ENCODE assay signal across 11 cellular contexts in the genomic region with DNA sequence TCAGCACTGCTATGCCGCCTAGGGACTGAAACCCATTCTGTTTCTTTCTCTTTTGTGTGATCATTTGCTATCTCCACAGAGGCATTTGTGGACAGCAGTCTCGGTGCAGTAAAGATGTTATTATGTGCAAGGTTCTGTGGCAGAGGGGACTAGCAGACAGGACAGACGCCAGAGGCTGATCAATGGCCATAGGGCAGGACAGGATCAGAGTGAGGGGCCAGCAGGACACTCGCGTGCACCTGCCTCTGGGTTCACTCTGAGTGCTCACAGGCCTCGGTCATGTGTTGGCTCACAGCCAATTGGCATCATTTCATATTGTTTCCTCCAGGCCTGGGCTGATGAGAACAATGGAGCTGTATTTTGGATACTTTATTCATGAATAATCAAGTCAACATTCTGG.
DNase-seq lines count a peak whose midpoint lies in the region; ATAC-seq and TF ChIP-seq lines count a peak whose summit lies in the region.
"Had no signal": no experiment of that assay in that cellular context is flagged by ENCODE, and none has a peak within 500 bp of the region (broad histone marks: within the 10 kb centered on the region; RNA-seq: fewer than 3 reads in every experiment).

No MANE protein-coding gene starts in this region.

- no peaks in the 10 kb centered on the region for H3K27me3 Mint-ChIP-seq in WTC11 (ENCODE audit: low read depth)
- peaks cover 2% of the 10 kb centered on the region for H3K27me3 Mint-ChIP-seq in activated naive CD4-positive, alpha-beta T cell treated with anti-CD3 and anti-CD28 coated beads for 36 hours (ENCODE audit: low read depth)

- no peak overlapping the region for H3K4me2 ChIP-seq in mesendoderm (ENCODE audit: low read length)

- POLR2A ChIA-PET in WTC11 (lab: Charles Lee) = no interaction called here

- intact Hi-C loops in activated naive CD4-positive, alpha-beta T cell treated with anti-CD3 and anti-CD28 coated beads for 36 hours (cut with micrococcal nuclease) = no loop called here
- intact Hi-C loops in testis (cut with DNase I; ENCODE audit: low total_unique reads) = no loop called here

- H3K4me3 ChIP-seq in mesendoderm (ENCODE audit: low read length) (no peak overlapping the region), testis (no peak overlapping the region)

- H3K27ac ChIP-seq in mesendoderm (ENCODE audit: low read depth, low read length) (no peak overlapping the region), testis (no peak overlapping the region)

- H3K4ac ChIP-seq in mesendoderm (ENCODE audit: low read depth, low read length) = no peak overlapping the region

- no peaks in the 10 kb centered on the region for H3K79me2 ChIP-seq in mesendoderm (ENCODE audit: control insufficient read depth, insufficient read depth, low read length)

- H3K9ac ChIP-seq in mesendoderm (ENCODE audit: low read length) = no peak overlapping the region

- no peak overlapping the region for H2AK5ac ChIP-seq in mesendoderm (ENCODE audit: low read length)

- H3K36me3 Mint-ChIP-seq in WTC11 = no peaks in the 10 kb centered on the region
- no peaks in the 10 kb centered on the region for H3K36me3 Mint-ChIP-seq in activated naive CD4-positive, alpha-beta T cell treated with anti-CD3 and anti-CD28 coated beads for 36 hours (ENCODE audit: low read depth)

- no peak overlapping the region for H3K23ac ChIP-seq in mesendoderm (ENCODE audit: low read length)

- no peak overlapping the region for H4K8ac ChIP-seq in mesendoderm (ENCODE audit: low read depth, low read length)

- no peaks in the 10 kb centered on the region for H3K36me3 ChIP-seq in mesendoderm (ENCODE audit: control insufficient read depth, insufficient read depth, low read length)
- H3K36me3 ChIP-seq in testis (ENCODE audit: low read depth, missing control alignments) = no peaks in the 10 kb centered on the region

- peak; percentile 75 for ATAC-seq in WTC11

- peaks cover 12% of the 10 kb centered on the region for H3K4me1 Mint-ChIP-seq in WTC11
- no peaks in the 10 kb centered on the region for H3K4me1 Mint-ChIP-seq in activated naive CD4-positive, alpha-beta T cell treated with anti-CD3 and anti-CD28 coated beads for 36 hours (ENCODE audit: low read depth)
- H3K4me1 Mint-ChIP-seq: B cell had no signal

- TF ChIP-seq POLR2A in testis (IDR thresholded peaks at IDR 0.05) = no peak

- peaks cover 15% of the 10 kb centered on the region for H3K9me3 Mint-ChIP-seq in WTC11
- H3K9me3 Mint-ChIP-seq in activated naive CD4-positive, alpha-beta T cell treated with anti-CD3 and anti-CD28 coated beads for 36 hours = no peaks in the 10 kb centered on the region

- CTCF ChIA-PET in WTC11 (lab: Charles Lee) = no interaction called here
- CTCF ChIA-PET in activated naive CD4-positive, alpha-beta T cell treated with anti-CD3 and anti-CD28 coated beads for 36 hours (lab: Charles Lee) = no interaction called here

- H3K27ac Mint-ChIP-seq in WTC11 = peak overlapping the region; percentile 21
- no peak overlapping the region for H3K27ac Mint-ChIP-seq in activated naive CD4-positive, alpha-beta T cell treated with anti-CD3 and anti-CD28 coated beads for 36 hours
- H3K27ac Mint-ChIP-seq: B cell had no signal

- no peaks in the 10 kb centered on the region for H3K4me1 ChIP-seq in mesendoderm (ENCODE audit: control insufficient read depth, low read depth, low read length)
- no peaks in the 10 kb centered on the region for H3K4me1 ChIP-seq in testis

- no peak for TF ChIP-seq CTCF in WTC11 (IDR thresholded peaks at IDR 0.05)
- no peak for TF ChIP-seq CTCF in testis (IDR thresholded peaks at IDR 0.05)

- H3K9me3 ChIP-seq in testis = no peaks in the 10 kb centered on the region

- H2BK15ac ChIP-seq in mesendoderm (replicated peaks; ENCODE audit: low read depth) = no peak overlapping the region

- no peak overlapping the region for H2BK120ac ChIP-seq in mesendoderm (ENCODE audit: low read depth, low read length)

- H3K27me3 ChIP-seq in mesendoderm (ENCODE audit: insufficient read depth, low read length, poor library complexity) (no peaks in the 10 kb centered on the region), testis (no peaks in the 10 kb centered on the region)

- H2BK5ac ChIP-seq in mesendoderm (ENCODE audit: low read length) = no peak overlapping the region

- no CpG with 5 or more reads among the region's 6 CpGs for WGBS in mesendoderm (ENCODE audit: extremely low coverage, insufficient coverage, low lambda C conversion rate)
- WGBS in testis, 2 donors = 40 to 43% methylated on average over 6 of the region's 6 CpGs

- no peak overlapping the region for H3K4me3 Mint-ChIP-seq in WTC11
- no peak overlapping the region for H3K4me3 Mint-ChIP-seq in activated naive CD4-positive, alpha-beta T cell treated with anti-CD3 and anti-CD28 coated beads for 36 hours
- H3K4me3 Mint-ChIP-seq: B cell had no signal

- H4K5ac ChIP-seq in mesendoderm (ENCODE audit: low read length) = no peak overlapping the region

- no peaks in the 10 kb centered on the region for H3K79me1 ChIP-seq in mesendoderm (ENCODE audit: low read length)

- H3K18ac ChIP-seq in mesendoderm (ENCODE audit: low read length) = no peak overlapping the region

- H3K56ac ChIP-seq in mesendoderm (ENCODE audit: low read length) = no peak overlapping the region

- DNase-seq in COLO668 (lab: John Stamatoyannopoulos, UW; ENCODE audit: unreplicated experiment) (peak; percentile 93), NCI-H1436 treated with DMSO at 0.1 percent for 48 hours (lab: John Stamatoyannopoulos, UW) (peak; percentile 45), WTC11 (ENCODE audit: low spot score) (no peak), inferior parietal cortex (ENCODE audit: extremely low spot score) (peak; percentile 25), mesendoderm (no peak), NCI-H1694 treated with DMSO at 0.1 percent for 48 hours (lab: John Stamatoyannopoulos, UW) (no peak), testis (no peak)
- no peak for DNase-seq in activated naive CD4-positive, alpha-beta T cell treated with anti-CD3 and anti-CD28 coated beads for 36 hours
- DNase-seq: activated T-cell treated with anti-CD3 and anti-CD28 coated beads, Interleukin-2, amount 50 U/mL, for 48 hours; effector CD8-positive, alpha-beta T cell had no signal

TF ChIP-seq in WTC11, 78 proteins besides CTCF, POLR2A, EP300 and RAD21:
- TF ChIP-seq, protein P1, sequence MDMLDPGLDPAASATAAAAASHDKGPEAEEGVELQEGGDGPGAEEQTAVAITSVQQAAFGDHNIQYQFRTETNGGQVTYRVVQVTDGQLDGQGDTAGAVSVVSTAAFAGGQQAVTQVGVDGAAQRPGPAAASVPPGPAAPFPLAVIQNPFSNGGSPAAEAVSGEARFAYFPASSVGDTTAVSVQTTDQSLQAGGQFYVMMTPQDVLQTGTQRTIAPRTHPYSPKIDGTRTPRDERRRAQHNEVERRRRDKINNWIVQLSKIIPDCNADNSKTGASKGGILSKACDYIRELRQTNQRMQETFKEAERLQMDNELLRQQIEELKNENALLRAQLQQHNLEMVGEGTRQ (CRISPR knock-in tag; IDR thresholded peaks at IDR 0.05) = peak; percentile 64
- no peak for TF ChIP-seq FOXK1 (CRISPR knock-in tag; IDR thresholded peaks at IDR 0.05)

Comparison
In these comparisons a context has a peak if more than half of its experiments do, and no peak if none do; other contexts are left out.
1. DNase-seq: peak in COLO668 (single experiment), NCI-H1436 treated with DMSO at 0.1 percent for 48 hours (single experiment) and inferior parietal cortex (single experiment); none in WTC11 (single experiment), mesendoderm (single experiment), NCI-H1694 treated with DMSO at 0.1 percent for 48 hours (single experiment), activated naive CD4-positive, alpha-beta T cell treated with anti-CD3 and anti-CD28 coated beads for 36 hours (single experiment) and testis (single experiment).